Comparison of ENCODE assay signal across 1 cellular context in genomic region chr9:128185979-128186965, GRCh38.
TF ChIP-seq lines count a peak whose summit lies in the region.

No MANE protein-coding gene starts in this region.

TF ChIP-seq in K562, 482 proteins besides CTCF, POLR2A, EP300 and RAD21 (continued from another document):
- TF ChIP-seq TCF7 (IDR thresholded peaks at IDR 0.05; ENCODE audit: borderline replicate concordance): no peak
- TF ChIP-seq SUPT5H (IDR thresholded peaks at IDR 0.05): no peak
- no peak for TF ChIP-seq HDAC1 (IDR thresholded peaks at IDR 0.05)
- TF ChIP-seq JUND (IDR thresholded peaks at IDR 0.05; ENCODE audit: borderline replicate concordance, low read depth, low read length): peak; percentile 56; the same call in 1 of the 2 replicates
- TF ChIP-seq JUND (tag; IDR thresholded peaks at IDR 0.05; ENCODE audit: borderline replicate concordance, low read depth, low read length): peak; percentile 64; the same call in 1 of the 3 replicates
- TF ChIP-seq MTA3 (IDR thresholded peaks at IDR 0.05; ENCODE audit: borderline replicate concordance): no peak
- 0 out of 2 replicates have a peak, but pooled peaks have one; percentile 63 for TF ChIP-seq THRB (CRISPR knock-in tag; conservative IDR thresholded peaks at IDR 0.05)
- TF ChIP-seq POLR2AphosphoS5 (IDR thresholded peaks at IDR 0.05; ENCODE audit: control insufficient read depth, insufficient read depth, low read depth, low read length): 0 out of 2 replicates have a peak, but pooled peaks have one; percentile 32
- no peak for TF ChIP-seq ZNF79 (CRISPR knock-in tag; IDR thresholded peaks at IDR 0.05; ENCODE audit: low read depth)
- TF ChIP-seq CBX5 (IDR thresholded peaks at IDR 0.05; ENCODE audit: borderline replicate concordance, low read depth): no peak
- no peak for TF ChIP-seq ZNF655 (CRISPR knock-in tag; IDR thresholded peaks at IDR 0.05)
- TF ChIP-seq ZSCAN32 (CRISPR knock-in tag; IDR thresholded peaks at IDR 0.05): no peak
- no peak for TF ChIP-seq THAP12 (CRISPR knock-in tag; IDR thresholded peaks at IDR 0.05)
- no peak for TF ChIP-seq PKNOX1 (IDR thresholded peaks at IDR 0.05)
- no peak for TF ChIP-seq NFE2 (IDR thresholded peaks at IDR 0.05; ENCODE audit: low read depth)
- TF ChIP-seq ZBTB7A (IDR thresholded peaks at IDR 0.05; ENCODE audit: borderline replicate concordance, control insufficient read depth, low read depth, low read length): peak; percentile 44; the same call in 1 of the 2 replicates
- no peak for TF ChIP-seq CBFA2T2 (conservative IDR thresholded peaks at IDR 0.05)
- no peak for TF ChIP-seq MITF (IDR thresholded peaks at IDR 0.05)
- TF ChIP-seq ZNF785 (CRISPR knock-in tag; IDR thresholded peaks at IDR 0.05): no peak
- no peak for TF ChIP-seq DDX20 (tag; IDR thresholded peaks at IDR 0.05; ENCODE audit: low read depth)
- no peak for TF ChIP-seq CTCFL (IDR thresholded peaks at IDR 0.05; ENCODE audit: borderline replicate concordance, insufficient read depth, low read depth, low read length, poor library complexity, severe bottlenecking)
- no peak for TF ChIP-seq TBL1XR1 (IDR thresholded peaks at IDR 0.05; ENCODE audit: low read length in 2 of 2)
- TF ChIP-seq ILF3 (IDR thresholded peaks at IDR 0.05; ENCODE audit: borderline replicate concordance): no peak
- peak; percentile 60; the same call in 1 of the 2 replicates for TF ChIP-seq ZBTB26 (CRISPR knock-in tag; IDR thresholded peaks at IDR 0.05)
- TF ChIP-seq CEBPZ (IDR thresholded peaks at IDR 0.05; ENCODE audit: borderline replicate concordance, low read depth, low read length): no peak
